ENCODE assay signal across 12 cellular contexts in the genomic region with DNA sequence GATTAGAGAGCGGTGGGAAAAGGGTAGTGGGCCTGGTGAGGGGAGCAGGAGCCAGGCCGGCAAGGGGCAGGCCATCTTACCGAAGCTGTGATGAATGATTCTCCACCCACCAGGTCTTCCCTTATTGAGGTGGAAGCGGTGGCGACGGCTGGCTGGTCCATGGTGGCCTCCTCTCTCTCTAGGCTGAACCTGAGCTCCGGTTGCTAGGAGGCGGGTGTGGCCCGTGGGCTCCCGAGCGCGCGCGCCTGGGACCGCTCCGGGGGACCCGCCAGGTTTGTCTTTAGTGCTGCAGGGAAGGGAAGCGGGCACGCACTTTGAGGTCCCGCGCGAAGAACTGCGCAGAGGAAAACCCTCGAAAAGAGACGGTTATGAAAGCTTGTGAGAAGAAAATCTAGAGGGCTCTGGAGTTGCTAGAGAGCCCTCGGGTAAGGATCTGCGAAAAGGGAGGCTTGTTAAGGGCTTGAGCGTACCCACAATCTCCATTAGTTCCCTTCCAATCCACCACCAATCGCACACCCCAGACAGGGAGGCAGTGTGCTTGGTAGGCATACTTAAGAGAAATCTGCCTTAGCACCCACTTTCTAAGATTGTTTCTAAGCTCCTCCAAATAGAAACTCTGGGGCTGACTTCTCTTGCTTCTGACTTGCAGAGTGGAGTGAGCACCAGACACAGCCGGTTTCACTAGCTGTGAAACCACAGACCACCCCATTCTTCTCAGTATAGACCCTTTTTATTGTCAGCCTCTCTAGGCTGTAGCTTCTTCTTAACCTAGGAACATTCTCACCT. TPM values are rescaled to one million over a fixed set of nuclear protein-coding genes. Genes with fewer than 3 reads are reported as not detected.
A peak's percentile ranks its signal among the peaks of the same experiment; 100 is the strongest.
DNase-seq lines count a peak whose midpoint lies in the region; ATAC-seq, FAIRE-seq and TF ChIP-seq lines count a peak whose summit lies in the region.
"Had no signal": no experiment of that assay in that cellular context is flagged by ENCODE, and none has a peak within 500 bp of the region (broad histone marks: within the 10 kb centered on the region; RNA-seq: fewer than 3 reads in every experiment).

A gene with protein sequence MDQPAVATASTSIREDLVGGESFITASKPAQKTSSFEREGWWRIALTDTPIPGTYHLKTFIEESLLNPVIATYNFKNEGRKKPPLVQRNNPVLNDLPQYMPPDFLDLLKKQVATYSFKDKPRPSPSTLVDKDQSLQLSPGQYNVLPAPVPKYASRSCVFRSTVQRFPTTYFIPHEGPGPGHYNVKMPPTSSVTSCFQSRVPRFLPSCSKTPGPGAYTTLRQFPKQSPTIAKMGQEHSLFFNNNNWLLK (minus strand): TSS at position 218 of the 786 bp plus-strand sequence. CDS start 57 bp downstream, at position 161.

- no peak within 1 kb of the TSS for H2AFZ ChIP-seq in smooth muscle cell (ENCODE audit: low read depth)

- no peak for TF ChIP-seq RAD21 in A549 (conservative IDR thresholded peaks at IDR 0.05 in 1 of 2, IDR thresholded peaks at IDR 0.05 in 1 of 2)

- intact Hi-C loops in Panc1 (cut with micrococcal nuclease; ENCODE audit: unreplicated experiment): no loop called here

- TF ChIP-seq POLR2A in A549 (IDR thresholded peaks at IDR 0.05; ENCODE audit: low read length): no peak

- peaks cover 37% of the 10 kb centered on the region for H3K36me3 ChIP-seq in Panc1 (ENCODE audit: control insufficient read depth, insufficient read depth, low read length)
- peaks cover 8% of the 10 kb centered on the region for H3K36me3 ChIP-seq in smooth muscle cell (ENCODE audit: low read depth)

- no peak within 1 kb of the TSS for H3K9ac ChIP-seq in smooth muscle cell (ENCODE audit: low read depth)

- H3K9me3 ChIP-seq in A549: no peaks in the 10 kb centered on the region
- no peaks in the 10 kb centered on the region for H3K9me3 ChIP-seq in Panc1 (ENCODE audit: control insufficient read depth, insufficient read depth, low read depth, low read length)
- H3K9me3 ChIP-seq in smooth muscle cell (replicated peaks; ENCODE audit: low read depth): no peaks in the 10 kb centered on the region

- in situ Hi-C loops in Panc1 (cut with HindIII; ENCODE audit: low pct_unique_long_range_greater_than_20kb, low sequenced_read_pairs): no loop called here

- TF ChIP-seq EP300 in A549 (IDR thresholded peaks at IDR 0.05): no peak

- no peak for FAIRE-seq in A549 (lab: Jason Lieb, UNC)

- TF ChIP-seq CTCF in A549 (IDR thresholded peaks at IDR 0.05) (no peak), Panc1 (IDR thresholded peaks at IDR 0.05) (no peak), smooth muscle cell (IDR thresholded peaks at IDR 0.05; ENCODE audit: borderline replicate concordance, insufficient read depth, poor library complexity, severe bottlenecking) (no peak)

- POLR2A ChIA-PET in A549 (lab: Yijun Ruan, JAX) (interaction anchor here (0.6 kb wide), 1 partner anchor 123 kb away, joined by 6 read pairs; no protein-coding TSS in a partner anchor), Panc1 (lab: Charles Lee) (no interaction called here)

- peak within 1 kb of the TSS in 1 of 2 experiments; percentile 24; a peak in 2 of 6 replicates for H3K27ac ChIP-seq in A549
- peak within 1 kb of the TSS; percentile 46 for H3K27ac ChIP-seq in Panc1 (ENCODE audit: low read length)
- H3K27ac ChIP-seq in smooth muscle cell (ENCODE audit: low read depth): no peak within 1 kb of the TSS
- H3K27ac ChIP-seq: skin epidermis had no signal

- no peaks in the 10 kb centered on the region for H3K79me2 ChIP-seq in smooth muscle cell (ENCODE audit: low read depth)

- DNase-seq in A549 (ENCODE audit: low read depth in 1 of 2, low spot score in 1 of 2): no peak
- no peak for DNase-seq in Panc1 (ENCODE audit: low read depth, low spot score)
- DNase-seq in NCI-H1436 (lab: John Stamatoyannopoulos, UW): no peak
- no peak for DNase-seq in smooth muscle cell (lab: John Stamatoyannopoulos, UW; ENCODE audit: unreplicated experiment)
- no peak for DNase-seq in NOMO-1 treated with DMSO at 0.1 percent for 48 hours (lab: John Stamatoyannopoulos, UW; ENCODE audit: unreplicated experiment)
- DNase-seq: activated gamma-delta T cell treated with Interleukin-2 at 50 U/mL for 16 hours, mesendoderm, NCI-H2029 treated with DMSO at 0.1 percent for 48 hours had no signal

- 94% methylated on average over 30 of the region's 30 CpGs for WGBS in A549 (ENCODE audit: missing lambda C conversion rate)
- 93% methylated on average over 25 of the region's 30 CpGs for WGBS in smooth muscle cell (ENCODE audit: low lambda C conversion rate)

- H3K27me3 ChIP-seq in Panc1 (ENCODE audit: control insufficient read depth, insufficient read depth, low read length) (no peaks in the 10 kb centered on the region), smooth muscle cell (ENCODE audit: low read depth) (no peaks in the 10 kb centered on the region)

- no peak within 1 kb of the TSS for H3K4me2 ChIP-seq in A549
- H3K4me2 ChIP-seq in smooth muscle cell: no peak within 1 kb of the TSS

- peaks cover 25% of the 10 kb centered on the region for H3F3A ChIP-seq in smooth muscle cell (ENCODE audit: low read depth)

- no peak within 1 kb of the TSS for H3K4me3 ChIP-seq in A549
- no peak within 1 kb of the TSS for H3K4me3 ChIP-seq in Panc1 (ENCODE audit: low read depth in 2 of 2, low read length in 2 of 2)
- no peak within 1 kb of the TSS for H3K4me3 ChIP-seq in smooth muscle cell
- H3K4me3 ChIP-seq: skin epidermis had no signal

- CTCF ChIA-PET in A549 (lab: Yijun Ruan, JAX): interaction anchor here (0.6 to 2.6 kb wide), 7 partner anchors 11 to 168 kb away, joined by 3 to 13 read pairs (median 4); no protein-coding TSS in a partner anchor
- CTCF ChIA-PET in Panc1 (lab: Charles Lee): no interaction called here

- no TSS peak for BruUV-seq in Panc1 (replicated peaks; lab: Mats Ljungman, UMichigan)

- H3K4me1 ChIP-seq in A549 (peaks cover 12% of the 10 kb centered on the region; the same call in 2 of the 3 replicates), Panc1 (ENCODE audit: control insufficient read depth, insufficient read depth, low read length) (peaks cover 6% of the 10 kb centered on the region; the same call in 1 of the 2 replicates), smooth muscle cell (ENCODE audit: low read depth) (no peaks in the 10 kb centered on the region)

- peak; percentile 28 to 52; a peak in 5 of 6 replicates for ATAC-seq in A549
- ATAC-seq in GM18499 (IDR thresholded peaks at IDR 0.05; ENCODE audit: insufficient read depth, unreplicated experiment): peak; percentile 54
- peak; percentile 43 for ATAC-seq in Panc1
- ATAC-seq in esophagus mucosa: peak; percentile 17
- no peak for ATAC-seq in GM18858 (IDR thresholded peaks at IDR 0.05; ENCODE audit: unreplicated experiment)

- peaks cover 14% of the 10 kb centered on the region for H4K20me1 ChIP-seq in smooth muscle cell (ENCODE audit: low read depth)

TF ChIP-seq in A549, 52 proteins besides CTCF, POLR2A, EP300 and RAD21:
- TF ChIP-seq, protein P1, sequence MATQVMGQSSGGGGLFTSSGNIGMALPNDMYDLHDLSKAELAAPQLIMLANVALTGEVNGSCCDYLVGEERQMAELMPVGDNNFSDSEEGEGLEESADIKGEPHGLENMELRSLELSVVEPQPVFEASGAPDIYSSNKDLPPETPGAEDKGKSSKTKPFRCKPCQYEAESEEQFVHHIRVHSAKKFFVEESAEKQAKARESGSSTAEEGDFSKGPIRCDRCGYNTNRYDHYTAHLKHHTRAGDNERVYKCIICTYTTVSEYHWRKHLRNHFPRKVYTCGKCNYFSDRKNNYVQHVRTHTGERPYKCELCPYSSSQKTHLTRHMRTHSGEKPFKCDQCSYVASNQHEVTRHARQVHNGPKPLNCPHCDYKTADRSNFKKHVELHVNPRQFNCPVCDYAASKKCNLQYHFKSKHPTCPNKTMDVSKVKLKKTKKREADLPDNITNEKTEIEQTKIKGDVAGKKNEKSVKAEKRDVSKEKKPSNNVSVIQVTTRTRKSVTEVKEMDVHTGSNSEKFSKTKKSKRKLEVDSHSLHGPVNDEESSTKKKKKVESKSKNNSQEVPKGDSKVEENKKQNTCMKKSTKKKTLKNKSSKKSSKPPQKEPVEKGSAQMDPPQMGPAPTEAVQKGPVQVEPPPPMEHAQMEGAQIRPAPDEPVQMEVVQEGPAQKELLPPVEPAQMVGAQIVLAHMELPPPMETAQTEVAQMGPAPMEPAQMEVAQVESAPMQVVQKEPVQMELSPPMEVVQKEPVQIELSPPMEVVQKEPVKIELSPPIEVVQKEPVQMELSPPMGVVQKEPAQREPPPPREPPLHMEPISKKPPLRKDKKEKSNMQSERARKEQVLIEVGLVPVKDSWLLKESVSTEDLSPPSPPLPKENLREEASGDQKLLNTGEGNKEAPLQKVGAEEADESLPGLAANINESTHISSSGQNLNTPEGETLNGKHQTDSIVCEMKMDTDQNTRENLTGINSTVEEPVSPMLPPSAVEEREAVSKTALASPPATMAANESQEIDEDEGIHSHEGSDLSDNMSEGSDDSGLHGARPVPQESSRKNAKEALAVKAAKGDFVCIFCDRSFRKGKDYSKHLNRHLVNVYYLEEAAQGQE (IDR thresholded peaks at IDR 0.05): no peak
TF ChIP-seq in A549: peak in this region for 0.

RNA-seq across cellular contexts. Expression of the gene that starts here (rescaled TPM):
- polyA plus RNA-seq in A549 (2011; rRNA removed) (0.09 and 0.13 TPM in 2 replicates), A549 (2017; fragmentation: RNase III; extraction: RNeasy Plus Mini Kit Qiagen cat#74134 plus additional on column Dnase treatment) (0.05 to 0.16 TPM (median 0.14 TPM) in 3 replicates), smooth muscle cell (1.9 TPM in 1 of 2 replicates, not detected in the other)
- polyA plus RNA-seq in A549 (2012; cell fraction: cytosol; rRNA removed): 0.13 TPM in 1 of 2 replicates, not detected in the other
- polyA plus RNA-seq in A549 (2012; cell fraction: nucleus; rRNA removed): 0.12 and 0.33 TPM in 2 replicates
- polyA minus RNA-seq in A549 (2011; rRNA and poly(A)+ RNA removed): 0.29 and 0.33 TPM in 2 replicates
- total RNA-seq in Panc1 (2021; ENCODE audit: unreplicated experiment) (0.36 TPM), esophagus mucosa (0.16 TPM), smooth muscle cell (0.36 and 0.54 TPM in 2 replicates)
- polyA plus RNA-seq in Panc1 (2012; ENCODE audit: insufficient read length): not detected

Comparison
In these comparisons a context has a peak if more than half of its experiments do, and no peak if none do; other contexts are left out.
1. Peak in ATAC-seq in A549; RNA of the gene not detected or under 1 TPM.
2. Peak in ATAC-seq and H3K27ac ChIP-seq in Panc1; RNA of the gene not detected or under 1 TPM.
3. Peak in ATAC-seq in esophagus mucosa; RNA of the gene not detected or under 1 TPM.